In the genomic region with DNA sequence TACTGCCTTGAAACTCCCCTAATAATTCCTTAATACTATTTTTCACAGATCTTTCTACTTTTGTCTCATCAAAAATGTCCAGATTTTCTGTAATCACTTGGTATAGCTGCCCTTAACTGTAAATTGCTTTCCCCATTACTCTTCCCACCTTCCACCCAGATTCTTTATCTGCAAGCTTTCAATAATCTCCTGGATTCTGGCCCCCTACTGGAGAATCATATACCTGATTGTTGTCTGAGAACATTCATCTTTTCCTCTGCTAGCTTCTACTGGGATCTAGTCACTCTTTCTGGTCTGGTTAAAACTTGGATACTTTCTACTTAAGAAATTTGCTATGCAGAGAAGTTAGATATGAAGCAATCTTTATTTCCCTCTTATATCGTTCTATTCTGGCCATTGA, we compare ENCODE assay signal across 1 cellular context.
TF ChIP-seq lines count a peak whose summit lies in the region.

No MANE protein-coding gene starts in this region.

TF ChIP-seq in GM12878, 131 proteins besides CTCF, POLR2A, EP300 and RAD21 (continued from another document):
- TF ChIP-seq, protein P1, sequence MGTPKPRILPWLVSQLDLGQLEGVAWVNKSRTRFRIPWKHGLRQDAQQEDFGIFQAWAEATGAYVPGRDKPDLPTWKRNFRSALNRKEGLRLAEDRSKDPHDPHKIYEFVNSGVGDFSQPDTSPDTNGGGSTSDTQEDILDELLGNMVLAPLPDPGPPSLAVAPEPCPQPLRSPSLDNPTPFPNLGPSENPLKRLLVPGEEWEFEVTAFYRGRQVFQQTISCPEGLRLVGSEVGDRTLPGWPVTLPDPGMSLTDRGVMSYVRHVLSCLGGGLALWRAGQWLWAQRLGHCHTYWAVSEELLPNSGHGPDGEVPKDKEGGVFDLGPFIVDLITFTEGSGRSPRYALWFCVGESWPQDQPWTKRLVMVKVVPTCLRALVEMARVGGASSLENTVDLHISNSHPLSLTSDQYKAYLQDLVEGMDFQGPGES (IDR thresholded peaks at IDR 0.05): no peak
- TF ChIP-seq NR2C1 (IDR thresholded peaks at IDR 0.05): no peak
- no peak for TF ChIP-seq MYC (IDR thresholded peaks at IDR 0.05; ENCODE audit: insufficient read depth, insufficient read length, insufficient replicate concordance, low read length, severe bottlenecking)
- TF ChIP-seq TCF7 (IDR thresholded peaks at IDR 0.05; ENCODE audit: borderline replicate concordance): no peak
- no peak for TF ChIP-seq TBL1XR1 (IDR thresholded peaks at IDR 0.05; ENCODE audit: low read depth, low read length)
- TF ChIP-seq ZNF384 (IDR thresholded peaks at IDR 0.05; ENCODE audit: borderline replicate concordance, low read depth, low read length): no peak
- TF ChIP-seq KDM1A (IDR thresholded peaks at IDR 0.05; ENCODE audit: borderline replicate concordance): no peak
- TF ChIP-seq PML (IDR thresholded peaks at IDR 0.05; ENCODE audit: low read length): no peak
- TF ChIP-seq CHD4 (IDR thresholded peaks at IDR 0.05): no peak
- TF ChIP-seq HDAC2 (IDR thresholded peaks at IDR 0.05): no peak
- no peak for TF ChIP-seq POLR2AphosphoS2 (IDR thresholded peaks at IDR 0.05; ENCODE audit: low read depth, low read length)
- TF ChIP-seq, protein P2, sequence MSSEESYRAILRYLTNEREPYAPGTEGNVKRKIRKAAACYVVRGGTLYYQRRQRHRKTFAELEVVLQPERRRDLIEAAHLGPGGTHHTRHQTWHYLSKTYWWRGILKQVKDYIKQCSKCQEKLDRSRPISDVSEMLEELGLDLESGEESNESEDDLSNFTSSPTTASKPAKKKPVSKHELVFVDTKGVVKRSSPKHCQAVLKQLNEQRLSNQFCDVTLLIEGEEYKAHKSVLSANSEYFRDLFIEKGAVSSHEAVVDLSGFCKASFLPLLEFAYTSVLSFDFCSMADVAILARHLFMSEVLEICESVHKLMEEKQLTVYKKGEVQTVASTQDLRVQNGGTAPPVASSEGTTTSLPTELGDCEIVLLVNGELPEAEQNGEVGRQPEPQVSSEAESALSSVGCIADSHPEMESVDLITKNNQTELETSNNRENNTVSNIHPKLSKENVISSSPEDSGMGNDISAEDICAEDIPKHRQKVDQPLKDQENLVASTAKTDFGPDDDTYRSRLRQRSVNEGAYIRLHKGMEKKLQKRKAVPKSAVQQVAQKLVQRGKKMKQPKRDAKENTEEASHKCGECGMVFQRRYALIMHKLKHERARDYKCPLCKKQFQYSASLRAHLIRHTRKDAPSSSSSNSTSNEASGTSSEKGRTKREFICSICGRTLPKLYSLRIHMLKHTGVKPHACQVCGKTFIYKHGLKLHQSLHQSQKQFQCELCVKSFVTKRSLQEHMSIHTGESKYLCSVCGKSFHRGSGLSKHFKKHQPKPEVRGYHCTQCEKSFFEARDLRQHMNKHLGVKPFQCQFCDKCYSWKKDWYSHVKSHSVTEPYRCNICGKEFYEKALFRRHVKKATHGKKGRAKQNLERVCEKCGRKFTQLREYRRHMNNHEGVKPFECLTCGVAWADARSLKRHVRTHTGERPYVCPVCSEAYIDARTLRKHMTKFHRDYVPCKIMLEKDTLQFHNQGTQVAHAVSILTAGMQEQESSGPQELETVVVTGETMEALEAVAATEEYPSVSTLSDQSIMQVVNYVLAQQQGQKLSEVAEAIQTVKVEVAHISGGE (CRISPR knock-in tag; IDR thresholded peaks at IDR 0.05): no peak
- TF ChIP-seq, protein P3, sequence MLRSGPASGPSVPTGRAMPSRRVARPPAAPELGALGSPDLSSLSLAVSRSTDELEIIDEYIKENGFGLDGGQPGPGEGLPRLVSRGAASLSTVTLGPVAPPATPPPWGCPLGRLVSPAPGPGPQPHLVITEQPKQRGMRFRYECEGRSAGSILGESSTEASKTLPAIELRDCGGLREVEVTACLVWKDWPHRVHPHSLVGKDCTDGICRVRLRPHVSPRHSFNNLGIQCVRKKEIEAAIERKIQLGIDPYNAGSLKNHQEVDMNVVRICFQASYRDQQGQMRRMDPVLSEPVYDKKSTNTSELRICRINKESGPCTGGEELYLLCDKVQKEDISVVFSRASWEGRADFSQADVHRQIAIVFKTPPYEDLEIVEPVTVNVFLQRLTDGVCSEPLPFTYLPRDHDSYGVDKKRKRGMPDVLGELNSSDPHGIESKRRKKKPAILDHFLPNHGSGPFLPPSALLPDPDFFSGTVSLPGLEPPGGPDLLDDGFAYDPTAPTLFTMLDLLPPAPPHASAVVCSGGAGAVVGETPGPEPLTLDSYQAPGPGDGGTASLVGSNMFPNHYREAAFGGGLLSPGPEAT (IDR thresholded peaks at IDR 0.05; ENCODE audit: low read depth): no peak
- TF ChIP-seq, protein P4, sequence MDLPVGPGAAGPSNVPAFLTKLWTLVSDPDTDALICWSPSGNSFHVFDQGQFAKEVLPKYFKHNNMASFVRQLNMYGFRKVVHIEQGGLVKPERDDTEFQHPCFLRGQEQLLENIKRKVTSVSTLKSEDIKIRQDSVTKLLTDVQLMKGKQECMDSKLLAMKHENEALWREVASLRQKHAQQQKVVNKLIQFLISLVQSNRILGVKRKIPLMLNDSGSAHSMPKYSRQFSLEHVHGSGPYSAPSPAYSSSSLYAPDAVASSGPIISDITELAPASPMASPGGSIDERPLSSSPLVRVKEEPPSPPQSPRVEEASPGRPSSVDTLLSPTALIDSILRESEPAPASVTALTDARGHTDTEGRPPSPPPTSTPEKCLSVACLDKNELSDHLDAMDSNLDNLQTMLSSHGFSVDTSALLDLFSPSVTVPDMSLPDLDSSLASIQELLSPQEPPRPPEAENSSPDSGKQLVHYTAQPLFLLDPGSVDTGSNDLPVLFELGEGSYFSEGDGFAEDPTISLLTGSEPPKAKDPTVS (IDR thresholded peaks at IDR 0.05; ENCODE audit: low read depth, low read length): no peak
- no peak for TF ChIP-seq CHD1 (IDR thresholded peaks at IDR 0.05; ENCODE audit: low read depth, low read length)
- TF ChIP-seq MTA2 (IDR thresholded peaks at IDR 0.05; ENCODE audit: low read depth): no peak
